Comparison of ENCODE assay signal across 17 cellular contexts in genomic region chr22:24816841-24817240, GRCh38. TPM values are rescaled to one million over a fixed set of nuclear protein-coding genes. Genes with fewer than 3 reads are reported as not detected.
"Had no signal": no experiment of that assay in that cellular context is flagged by ENCODE, and none has a peak within 500 bp of the region (broad histone marks: within the 10 kb centered on the region; RNA-seq: fewer than 3 reads in every experiment).

No MANE protein-coding gene starts in this region.

- H3K9me3 ChIP-seq: upper lobe of right lung had no signal

- H3K27ac ChIP-seq: neural progenitor cell, parathyroid adenoma, upper lobe of right lung had no signal

- H3K79me2 ChIP-seq: parathyroid adenoma had no signal

- H2AFZ ChIP-seq: neural progenitor cell, parathyroid adenoma had no signal

- DNase-seq: activated CD4-positive, alpha-beta memory T cell treated with anti-CD3 and anti-CD28 coated beads for 36 hours; activated CD4-positive, alpha-beta T cell treated with anti-CD3 and anti-CD28 coated beads for 1 hour; activated naive CD8-positive, alpha-beta T cell treated with anti-CD3 and anti-CD28 coated beads, Interleukin-2, amount 10 ng/mL, durations not matched to agents 7 days and 5 days; activated T-cell treated with anti-CD3 and anti-CD28 coated beads, Interleukin-2, amount 50 U/mL, for 48 hours; aorta; cortex of kidney; effector CD8-positive, alpha-beta T cell; kidney; left ventricle myocardium superior; mesendoderm; stimulated activated CD4-positive, alpha-beta T cell treated with anti-CD3 and anti-CD28 coated beads, Interleukin-1b, Interleukin-23, amount 100 ng/mL, for 48 hours; upper lobe of right lung had no signal

- H3K4me1 ChIP-seq: neural progenitor cell, parathyroid adenoma had no signal

- H3K4me3 ChIP-seq: neural progenitor cell, upper lobe of right lung had no signal

- H3K36me3 ChIP-seq: neural progenitor cell, upper lobe of right lung had no signal

- ATAC-seq: left ventricle myocardium superior; stimulated activated memory B cell treated with anti-CD40 and anti-IgM and Interleukin-4, amounts not matched to agents 10 μg/mL and 1 μg/mL and 100 μg/mL, for 72 hours; upper lobe of right lung had no signal

- H3K9ac ChIP-seq: neural progenitor cell, parathyroid adenoma had no signal

- H3K27me3 ChIP-seq: neural progenitor cell, upper lobe of right lung had no signal

- H3K4me2 ChIP-seq: neural progenitor cell had no signal

RNA-seq across cellular contexts. Expression of gene SGSM1, which starts 10.8 kb away (rescaled TPM):
- total RNA-seq: fibroblast of lung had no signal
- polyA plus RNA-seq: fibroblast of lung had no signal

RNA-seq across cellular contexts. Expression of gene PIWIL3, which starts 42.3 kb away (rescaled TPM):
- total RNA-seq: activated CD4-positive, alpha-beta memory T cell treated with anti-CD3 and anti-CD28 coated beads for 36 hours; activated naive CD8-positive, alpha-beta T cell treated with anti-CD3 and anti-CD28 coated beads, Interleukin-2, amount 10 ng/mL, durations not matched to agents 7 days and 5 days; aorta; fibroblast of lung; frontal cortex; kidney; left ventricle myocardium superior; upper lobe of right lung had no signal
- polyA plus RNA-seq: aorta, fibroblast of lung had no signal
